In the genomic region with DNA sequence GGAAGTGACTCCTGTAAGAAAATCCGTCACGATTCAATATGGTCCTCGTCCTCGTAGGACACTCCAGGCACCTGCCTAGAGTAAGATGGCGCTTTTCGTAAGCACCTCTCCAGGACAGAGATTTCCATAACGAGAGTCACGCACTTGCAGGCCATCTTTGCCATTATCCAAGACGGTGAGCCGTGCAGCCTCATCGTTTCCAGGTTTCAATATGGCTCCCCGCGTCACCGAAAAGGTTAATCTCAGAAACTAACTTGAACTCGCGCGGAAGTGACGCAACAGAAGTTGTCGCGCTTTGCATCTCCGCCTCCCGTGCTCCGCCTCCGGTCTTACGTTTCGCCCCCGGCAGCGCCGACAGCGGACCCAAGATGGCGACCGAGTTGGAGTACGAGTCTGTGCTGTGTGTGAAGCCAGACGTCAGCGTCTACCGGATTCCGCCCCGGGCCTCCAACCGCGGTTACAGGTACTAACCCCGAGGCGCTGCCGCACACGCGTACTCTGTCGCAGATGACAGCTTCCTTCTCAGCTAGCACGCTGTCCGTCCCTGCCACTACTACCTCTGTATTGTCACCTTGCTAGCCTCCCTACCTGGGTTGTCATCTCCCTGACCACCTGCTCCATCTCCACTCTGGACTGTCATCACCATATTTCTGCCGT, we compare ENCODE assay signal across 8 cellular contexts. TPM values are rescaled to one million over a fixed set of nuclear protein-coding genes. Genes with fewer than 3 reads are reported as not detected.
DNase-seq lines count a peak whose midpoint lies in the region; ATAC-seq, FAIRE-seq and TF ChIP-seq lines count a peak whose summit lies in the region.

A gene (plus strand): TSS at position 354 of the 657 bp plus-strand sequence. CDS start 15 bp downstream, at position 369.

- peaks cover 34% of the 10 kb centered on the region for H3K4me1 ChIP-seq in OCI-LY7 (ENCODE audit: insufficient read depth, low read length, poor library complexity, severe bottlenecking)

- peaks cover 23% of the 10 kb centered on the region for H3K36me3 ChIP-seq in OCI-LY7 (ENCODE audit: insufficient read depth, low read length)

- H3K27ac ChIP-seq in OCI-LY7 (ENCODE audit: low read depth, low read length, poor library complexity, severe bottlenecking): peak within 1 kb of the TSS; percentile 83

- H3K79me2 ChIP-seq in OCI-LY7 (ENCODE audit: insufficient read depth, low read depth, low read length): peaks cover 57% of the 10 kb centered on the region

- peak within 1 kb of the TSS; percentile 88 for H3K4me3 ChIP-seq in OCI-LY7 (ENCODE audit: low read depth, low read length, poor library complexity, severe bottlenecking)

- CTCF ChIA-PET in OCI-LY7 (lab: Charles Lee; ENCODE audit: unreplicated experiment): interaction anchor here (0.6 kb wide), 1 partner anchor 1231 kb away, joined by 3 read pairs; no protein-coding TSS in a partner anchor

- H3K9me3 ChIP-seq in OCI-LY7 (ENCODE audit: low read length): no peaks in the 10 kb centered on the region

- H2AFZ ChIP-seq in OCI-LY7 (ENCODE audit: low read length): peak within 1 kb of the TSS; percentile 79

- BruUV-seq in OCI-LY7 (replicated peaks; lab: Mats Ljungman, UMichigan): no TSS peak

- H3K9me2 ChIP-seq in OCI-LY7 (ENCODE audit: insufficient read depth, low read length): no peaks in the 10 kb centered on the region

- no peaks in the 10 kb centered on the region for H4K20me1 ChIP-seq in OCI-LY7 (ENCODE audit: insufficient read depth, low read length)

- ATAC-seq in GM21526 (IDR thresholded peaks at IDR 0.05; ENCODE audit: low FRiP score, unreplicated experiment): peak; percentile 92

- peak within 1 kb of the TSS; percentile 82 for H3K4me2 ChIP-seq in OCI-LY7 (ENCODE audit: low read length)

- peak; percentile 46 for FAIRE-seq in D721Med (lab: Jason Lieb, UNC)

- intact Hi-C loops in OCI-LY7 (cut with micrococcal nuclease; ENCODE audit: unreplicated experiment): loop anchor here (2.0 to 10.0 kb wide), 4 partner anchors 55 to 890 kb away; no protein-coding TSS in a partner anchor

- DNase-seq in D721Med (ENCODE audit: insufficient read length, low spot score): peak; percentile 63
- DNase-seq in HuH-7.5 (ENCODE audit: low spot score): peak; percentile 69
- peak; percentile 97 for DNase-seq in OCI-LY7 (ENCODE audit: low spot score)
- peak; percentile 95 for DNase-seq in activated T-cell treated with anti-CD3 and anti-CD28 coated beads for 24 hours (ENCODE audit: low read depth)
- DNase-seq in epidermal melanocyte (ENCODE audit: insufficient read length, low spot score): peak; percentile 87
- peak; percentile 98 for DNase-seq in middle frontal gyrus (ENCODE audit: extremely low spot score, low spot score)
- DNase-seq in stimulated activated CD8-positive, alpha-beta memory T cell treated with anti-CD3 and anti-CD28 coated beads, Interleukin-2, amount 100 ng/mL, for 48 hours (ENCODE audit: low read depth in 2 of 2): peak; percentile 88 to 94

- POLR2A ChIA-PET in OCI-LY7 (lab: Charles Lee): interaction anchor here (1.0 kb wide), 1 partner anchor 48 kb away, joined by 5 read pairs; no protein-coding TSS in a partner anchor

- TF ChIP-seq CTCF in D721Med (IDR thresholded peaks at IDR 0.05; ENCODE audit: insufficient read depth, missing control alignments): no peak
- no peak for TF ChIP-seq CTCF in OCI-LY7 (conservative IDR thresholded peaks at IDR 0.05; ENCODE audit: low read length)

RNA-seq across cellular contexts. Expression of the gene that starts here (rescaled TPM):
- total RNA-seq in OCI-LY7 (2014; rRNA removed; shearing (Covaris generic)): 34.7 and 35.6 TPM in 2 replicates
- 27.1 and 29.0 TPM in 2 replicates for total RNA-seq in OCI-LY7 (2022)

Comparison
In these comparisons a context has a peak if more than half of its experiments do, and no peak if none do; other contexts are left out.
1. Peak in every context shown above with its lines: DNase-seq, ATAC-seq, H3K4me3 ChIP-seq and H3K27ac ChIP-seq.